Comparison of ENCODE assay signal across 26 cellular contexts in the genomic region with DNA sequence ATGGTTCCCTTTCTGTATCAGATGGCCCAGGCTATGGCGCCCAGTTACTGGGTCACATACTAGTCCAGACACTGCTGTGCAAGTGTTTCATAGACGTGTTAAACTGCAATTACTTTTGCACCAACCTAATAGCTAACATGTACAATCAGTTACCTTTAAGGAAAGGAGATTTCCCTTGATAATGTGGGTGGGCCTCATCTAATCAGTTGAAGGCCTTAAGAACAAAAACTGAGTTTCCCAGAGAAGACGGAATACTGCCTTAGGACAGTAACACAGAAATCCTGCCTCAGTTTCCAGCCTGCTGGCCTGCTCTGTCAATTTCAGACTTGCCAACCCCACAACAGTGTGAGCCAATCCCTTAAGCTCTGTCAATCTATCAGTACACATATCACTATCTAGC.
DNase-seq lines count a peak whose midpoint lies in the region; ATAC-seq, FAIRE-seq and TF ChIP-seq lines count a peak whose summit lies in the region.
"Had no signal": no experiment of that assay in that cellular context is flagged by ENCODE, and none has a peak within 500 bp of the region (broad histone marks: within the 10 kb centered on the region; RNA-seq: fewer than 3 reads in every experiment).

No MANE protein-coding gene starts in this region.

- H4K20me1 ChIP-seq in K562 (replicated peaks; ENCODE audit: control insufficient read depth, insufficient read depth, low read length) (no peaks in the 10 kb centered on the region), osteoblast (ENCODE audit: insufficient read depth, low read length) (no peaks in the 10 kb centered on the region)
- H4K20me1 ChIP-seq: BLaER1 had no signal

- no peak for TF ChIP-seq EP300 in K562 (IDR thresholded peaks at IDR 0.05; ENCODE audit: low read length)

- no peak for TF ChIP-seq POLR2A in K562 (conservative IDR thresholded peaks at IDR 0.05)

- H3K79me2 ChIP-seq in K562 (ENCODE audit: control insufficient read depth, insufficient read depth, low read length) (no peaks in the 10 kb centered on the region), osteoblast (ENCODE audit: insufficient read depth, low read length) (no peaks in the 10 kb centered on the region)

- intact Hi-C loops in K562 (cut with micrococcal nuclease), result no loop called here

- no peak overlapping the region for H3K4me3 ChIP-seq in K562
- H3K4me3 ChIP-seq in osteoblast (ENCODE audit: insufficient read depth, low read length), result no peak overlapping the region
- H3K4me3 ChIP-seq: BLaER1, GM12878 had no signal

- H3K9me1 ChIP-seq in K562 (ENCODE audit: control insufficient read depth, insufficient read depth, low read length), result no peaks in the 10 kb centered on the region

- ATAC-seq in K562, result no peak
- ATAC-seq: GM12878 had no signal

- H3K4me2 ChIP-seq in K562 (ENCODE audit: insufficient read depth, low read length) (no peak overlapping the region), osteoblast (ENCODE audit: insufficient read depth, low read length) (no peak overlapping the region)
- H3K4me2 ChIP-seq: BLaER1 had no signal

- TF ChIP-seq RAD21 in K562 (CRISPR knock-in tag; conservative IDR thresholded peaks at IDR 0.05 in 1 of 2, IDR thresholded peaks at IDR 0.05 in 1 of 2), result no peak

- in situ Hi-C loops in K562 (cut with MboI), result loop anchor here (25.0 kb wide), 1 partner anchor 1724 kb away; no protein-coding TSS in a partner anchor

- H3K9ac ChIP-seq in K562 (ENCODE audit: insufficient read depth in 1 of 2, low read depth in 2 of 2, low read length in 2 of 2), result no peak overlapping the region
- H3K9ac ChIP-seq: BLaER1 had no signal

- H3K4me1 ChIP-seq in K562 (replicated peaks in 1 of 2; ENCODE audit: control insufficient read depth in 2 of 2, insufficient read depth in 2 of 2, low read length in 2 of 2), result no peaks in the 10 kb centered on the region
- no peaks in the 10 kb centered on the region for H3K4me1 ChIP-seq in osteoblast (ENCODE audit: insufficient read depth, low read length)
- H3K4me1 ChIP-seq: BE2C had no signal

- WGBS in K562 (ENCODE audit: insufficient coverage, low coverage, missing lambda C conversion rate), result 0% methylated on average over 3 of the region's 3 CpGs

- H3K36me3 ChIP-seq in K562 (ENCODE audit: control insufficient read depth, insufficient read depth, low read length) (no peaks in the 10 kb centered on the region), osteoblast (ENCODE audit: insufficient read depth, low read length) (no peaks in the 10 kb centered on the region)
- H3K36me3 ChIP-seq: BE2C had no signal

- no peak for FAIRE-seq in K562 (lab: Jason Lieb, UNC)
- FAIRE-seq: A204.1, GM12878, GM12892, GM18507, GM19239 had no signal

- no peaks in the 10 kb centered on the region for H3K9me3 ChIP-seq in K562 (replicated peaks; ENCODE audit: control insufficient read depth, insufficient read depth, low read depth, low read length)
- H3K9me3 ChIP-seq in osteoblast (ENCODE audit: low read depth, low read length), result no peaks in the 10 kb centered on the region
- H3K9me3 ChIP-seq: BE2C, BLaER1 had no signal

- H3K27ac ChIP-seq in K562 (ENCODE audit: extremely low read depth, low read depth, low read length), result no peak overlapping the region
- H3K27ac ChIP-seq in osteoblast (ENCODE audit: low read depth, low read length), result no peak overlapping the region
- H3K27ac ChIP-seq: BLaER1 had no signal

- POLR2A ChIA-PET in K562 (lab: Yijun Ruan, JAX), result no interaction called here

- TF ChIP-seq CTCF in K562 (IDR thresholded peaks at IDR 0.05 in 2 of 3, conservative IDR thresholded peaks at IDR 0.05 in 1 of 3; ENCODE audit: insufficient read depth in 2 of 3, low read depth in 1 of 3, low read length in 3 of 3) (no peak), osteoblast (IDR thresholded peaks at IDR 0.05; ENCODE audit: extremely low read depth, low read depth, low read length) (no peak)

- peaks cover 0 to under 1% of the 10 kb centered on the region in 2 experiments; a peak in 1 of 5 replicates for H3K27me3 ChIP-seq in K562 (ENCODE audit: control insufficient read depth in 2 of 2, insufficient read depth in 2 of 2, low read length in 2 of 2)
- H3K27me3 ChIP-seq in osteoblast (ENCODE audit: insufficient read depth, low read length), result no peaks in the 10 kb centered on the region
- H3K27me3 ChIP-seq: BE2C, BLaER1 had no signal

- CTCF ChIA-PET in K562 (lab: Yijun Ruan, JAX; ENCODE audit: low intra/inter-chr PET ratio), result no interaction called here

- H2AFZ ChIP-seq in K562 (ENCODE audit: low read depth, low read length), result no peak overlapping the region
- no peak overlapping the region for H2AFZ ChIP-seq in osteoblast (ENCODE audit: low read length)

- BruUV-seq in K562 (replicated peaks; lab: Mats Ljungman, UMichigan), result no TSS peak

- DNase-seq in K562 (ENCODE audit: extremely low read depth in 1 of 4, low spot score in 3 of 4) (no peak), osteoblast (ENCODE audit: insufficient read length, low spot score, missing footprints) (peak; percentile 47), NCI-H1694 (lab: John Stamatoyannopoulos, UW) (no peak), germinal center (ENCODE audit: low spot score) (no peak), NCI-H1694 treated with DMSO at 0.1 percent for 48 hours (lab: John Stamatoyannopoulos, UW) (no peak)
- DNase-seq: 8988T; ACHN; BE2C; C1 segment of cervical spinal cord; CD4-positive, alpha-beta memory T cell; CD4-positive, CD25-positive, alpha-beta regulatory T cell; CD8-positive, alpha-beta memory T cell; COR-L47; DMS 273 treated with DMSO at 0.1 percent for 48 hours; DMS153; DMS53; DMS79; DND-41; EL; GDM1 had no signal

TF ChIP-seq in K562, 482 proteins besides CTCF, POLR2A, EP300 and RAD21:
- TF ChIP-seq ZNF134 (CRISPR knock-in tag; conservative IDR thresholded peaks at IDR 0.05) (peak; percentile 91), SLC30A9 (CRISPR knock-in tag; IDR thresholded peaks at IDR 0.05) (no peak)
